In genomic region chr21:33403786-33404571, GRCh38 we compare ENCODE assay signal across 8 cellular contexts. TPM values are rescaled to one million over a fixed set of nuclear protein-coding genes. Genes with fewer than 3 reads are reported as not detected.
DNase-seq lines count a peak whose midpoint lies in the region; TF ChIP-seq lines count a peak whose summit lies in the region.

No MANE protein-coding gene starts in this region.

- peaks cover 36% of the 10 kb centered on the region for H3K36me3 Mint-ChIP-seq in MCF 10A (ENCODE audit: insufficient read depth, unreplicated experiment)

- peak; percentile 74 for DNase-seq in activated effector memory CD4-positive, alpha-beta T cell treated with anti-CD3 and anti-CD28 coated beads, Interleukin-2, amount 50 U/mL, for 16 hours
- no peak for DNase-seq in activated effector memory CD4-positive, alpha-beta T cell treated with Interleukin-2 at 50 U/mL for 16 hours
- DNase-seq in HT1080 (ENCODE audit: low read depth) = peak; percentile 27
- DNase-seq in SK-N-DZ (ENCODE audit: low spot score) = peak; percentile 55
- peak; percentile 45 for DNase-seq in MCF 10A (ENCODE audit: unreplicated experiment)
- DNase-seq in sigmoid colon = peak; percentile 83
- DNase-seq in amniotic stem cell (lab: John Stamatoyannopoulos, UW) = no peak

- WGBS in sigmoid colon, 2 donors = 1 to 4% methylated on average over 47 of the region's 47 CpGs

- CTCF ChIA-PET in MCF 10A (lab: Yijun Ruan, JAX) = interaction anchor here (0.7 to 2.5 kb wide), 3 partner anchors 25 to 42 kb away, joined by 3 to 14 read pairs (median 10); no protein-coding TSS in a partner anchor

- H3K9me3 ChIP-seq in iPS-20b (ENCODE audit: insufficient read depth, low read depth, low read length) (no peaks in the 10 kb centered on the region), sigmoid colon (no peaks in the 10 kb centered on the region)

- H3K4me3 Mint-ChIP-seq in MCF 10A (ENCODE audit: unreplicated experiment) = peak overlapping the region; percentile 92

- H3K27me3 Mint-ChIP-seq in MCF 10A (ENCODE audit: insufficient read depth, unreplicated experiment) = no peaks in the 10 kb centered on the region

- H3K4me1 ChIP-seq in iPS-20b (ENCODE audit: insufficient read depth, low read length) (no peaks in the 10 kb centered on the region), sigmoid colon (peaks cover 0 to 40% (median 30%) of the 10 kb centered on the region in 4 donors)

- peak overlapping the region; percentile 96 for H3K27ac Mint-ChIP-seq in MCF 10A (ENCODE audit: low read depth, unreplicated experiment)

- H3K27me3 ChIP-seq in iPS-20b (ENCODE audit: insufficient read depth, low read length) = no peaks in the 10 kb centered on the region
- H3K27me3 ChIP-seq in sigmoid colon = no peaks in the 10 kb centered on the region

- POLR2A ChIA-PET in MCF 10A (lab: Yijun Ruan, JAX) = interaction anchor here (0.5 to 15.1 kb wide), 17 partner anchors 9 to 237 kb away, joined by 3 to 236 read pairs (median 5); partner anchors contain the start of genes CRYZL1, IFNAR1, IFNAR2 and TMEM50B

- no peak for TF ChIP-seq CTCF in MCF 10A (IDR thresholded peaks at IDR 0.05; ENCODE audit: unreplicated experiment)
- no peak for TF ChIP-seq CTCF in sigmoid colon (IDR thresholded peaks at IDR 0.05)

- BruUV-seq in MCF 10A (replicated peaks; lab: Mats Ljungman, UMichigan) = TSS peak; percentile 68

- no peak overlapping the region for H3K27ac ChIP-seq in iPS-20b (ENCODE audit: low read length)
- peak overlapping the region; percentile 84 to 94 (median 90) for H3K27ac ChIP-seq in sigmoid colon

- peak overlapping the region; percentile 79 for H3K9ac ChIP-seq in iPS-20b (ENCODE audit: low read depth, low read length)

- H3K9me3 Mint-ChIP-seq in MCF 10A (ENCODE audit: unreplicated experiment) = no peaks in the 10 kb centered on the region

- H3K36me3 ChIP-seq in iPS-20b (ENCODE audit: insufficient read depth, low read depth, low read length) (no peaks in the 10 kb centered on the region), sigmoid colon (no peaks in the 10 kb centered on the region)

- H3K4me3 ChIP-seq in iPS-20b (ENCODE audit: low read length) (peak overlapping the region; percentile 65), sigmoid colon (peak overlapping the region; percentile 61 to 85 (median 78))

- peak; percentile 17 to 22 for TF ChIP-seq POLR2A in sigmoid colon (IDR thresholded peaks at IDR 0.05)

- intact Hi-C loops in MCF 10A (cut with micrococcal nuclease) = loop anchor here (2.0 kb wide), 1 partner anchor 43 kb away; no protein-coding TSS in a partner anchor
- intact Hi-C loops in sigmoid colon (cut with DNase I) = loop anchor here (2.0 to 5.0 kb wide), 3 partner anchors 33 to 632 kb away; partner anchors contain the start of genes IFNAR1 and PAXBP1

- TF ChIP-seq EP300 in sigmoid colon (IDR thresholded peaks at IDR 0.05) = no peak

- peaks cover 26% of the 10 kb centered on the region for H3K4me1 Mint-ChIP-seq in MCF 10A (ENCODE audit: insufficient read depth, unreplicated experiment)

RNA-seq across cellular contexts. Expression of gene IFNGR2, which starts 0.8 kb away (rescaled TPM):
- 36.8 and 47.2 TPM in 2 replicates for total RNA-seq in HT1080 (2014; rRNA removed; shearing (Covaris generic))
- polyA plus RNA-seq in HT1080 (2015; cell fraction: cytosol; rRNA removed) = 62.9 and 67.1 TPM in 2 replicates
- 14.6 and 17.0 TPM in 2 replicates for polyA plus RNA-seq in HT1080 (2015; cell fraction: nucleus; rRNA removed)
- polyA plus RNA-seq in SK-N-DZ (2014; cell fraction: cytosol; rRNA removed) = 52.3 and 55.7 TPM in 2 replicates
- 20.8 and 28.7 TPM in 2 replicates for polyA plus RNA-seq in SK-N-DZ (2014; cell fraction: nucleus; rRNA removed)
- total RNA-seq in MCF 10A (2022) (77.0 and 87.7 TPM in 2 replicates), sigmoid colon (10 to 100 TPM; 34.9 to 65.8 (median 38.5) TPM)
- polyA plus RNA-seq in sigmoid colon = 100 to 1,000 TPM in 2 of 3 donors, 10 to 100 TPM in 1; 72.1 to 178 (median 135) TPM

Comparison
In these comparisons a context has a peak if more than half of its experiments do, and no peak if none do; other contexts are left out.
1. DNase-seq: peak in activated effector memory CD4-positive, alpha-beta T cell treated with anti-CD3 and anti-CD28 coated beads, Interleukin-2, amount 50 U/mL, for 16 hours (single experiment), HT1080 (single experiment), SK-N-DZ (single experiment), MCF 10A (single experiment) and sigmoid colon (single experiment); none in activated effector memory CD4-positive, alpha-beta T cell treated with Interleukin-2 at 50 U/mL for 16 hours (single experiment) and amniotic stem cell (single experiment).